ENCODE assay signal across 8 cellular contexts in genomic region chr11:130448039-130448415, GRCh38. TPM values are rescaled to one million over a fixed set of nuclear protein-coding genes. Genes with fewer than 3 reads are reported as not detected.
DNase-seq lines count a peak whose midpoint lies in the region; ATAC-seq and TF ChIP-seq lines count a peak whose summit lies in the region.

No MANE protein-coding gene starts in this region.

- no peaks in the 10 kb centered on the region for H3K36me3 Mint-ChIP-seq in T-helper 1 cell treated with Interleukin-12 subunit alpha and Interleukin-12 subunit beta and Interleukin-4 antibody, amounts not matched to agents 30 μg/mL and 1 μg/mL, for 36 hours (ENCODE audit: low read depth)

- peaks cover 0 to 16% (median 0%) of the 10 kb centered on the region in 4 donors for H3K4me1 ChIP-seq in right lobe of liver
- peaks cover 12% of the 10 kb centered on the region for H3K4me1 ChIP-seq in testis

- ATAC-seq in right lobe of liver, result no peak

- H3K27ac ChIP-seq in right lobe of liver (no peak overlapping the region), testis (no peak overlapping the region)

- no peak for DNase-seq in T-helper 1 cell
- no peak for DNase-seq in astrocyte of the cerebellum (ENCODE audit: low read depth)
- DNase-seq in right lobe of liver, result no peak
- DNase-seq in testis, result no peak
- no peak for DNase-seq in NCI-H1105 (lab: John Stamatoyannopoulos, UW)
- DNase-seq in NOMO-1 treated with dmso at 0.1 percent for 144 hours (lab: John Stamatoyannopoulos, UW; ENCODE audit: unreplicated experiment), result no peak
- no peak for DNase-seq in NCI-H2171 treated with DMSO at 0.1 percent for 48 hours (lab: John Stamatoyannopoulos, UW)

- no peak for TF ChIP-seq POLR2A in right lobe of liver (IDR thresholded peaks at IDR 0.05)
- TF ChIP-seq POLR2A in testis (IDR thresholded peaks at IDR 0.05), result no peak

- H3K27me3 Mint-ChIP-seq in T-helper 1 cell treated with Interleukin-12 subunit alpha and Interleukin-12 subunit beta and Interleukin-4 antibody, amounts not matched to agents 30 μg/mL and 1 μg/mL, for 36 hours (ENCODE audit: low read depth), result peaks cover 74% of the 10 kb centered on the region

- TF ChIP-seq CTCF in astrocyte of the cerebellum (IDR thresholded peaks at IDR 0.05; ENCODE audit: low read depth, low read length, missing control alignments) (no peak), right lobe of liver (IDR thresholded peaks at IDR 0.05) (no peak), testis (IDR thresholded peaks at IDR 0.05) (no peak)

- H3K36me3 ChIP-seq in right lobe of liver, result no peaks in the 10 kb centered on the region
- no peaks in the 10 kb centered on the region for H3K36me3 ChIP-seq in testis (ENCODE audit: low read depth, missing control alignments)

- no peak overlapping the region for H3K27ac Mint-ChIP-seq in T-helper 1 cell treated with Interleukin-12 subunit alpha and Interleukin-12 subunit beta and Interleukin-4 antibody, amounts not matched to agents 30 μg/mL and 1 μg/mL, for 36 hours

- H3K4me1 Mint-ChIP-seq in T-helper 1 cell treated with Interleukin-12 subunit alpha and Interleukin-12 subunit beta and Interleukin-4 antibody, amounts not matched to agents 30 μg/mL and 1 μg/mL, for 36 hours (ENCODE audit: low read depth), result peaks cover 4% of the 10 kb centered on the region

- H3K9me3 Mint-ChIP-seq in T-helper 1 cell treated with Interleukin-12 subunit alpha and Interleukin-12 subunit beta and Interleukin-4 antibody, amounts not matched to agents 30 μg/mL and 1 μg/mL, for 36 hours, result no peaks in the 10 kb centered on the region

- H3K4me3 ChIP-seq in astrocyte of the cerebellum (ENCODE audit: low read depth, low read length) (peak overlapping the region; percentile 72), right lobe of liver (peak overlapping the region in 2 of 3 donors; percentile 42 to 45), testis (peak overlapping the region; percentile 56 to 64)

- in situ Hi-C loops in astrocyte of the cerebellum (cut with HindIII; ENCODE audit: low sequenced_read_pairs), result no loop called here

- no peaks in the 10 kb centered on the region for H3K9me3 ChIP-seq in right lobe of liver
- no peaks in the 10 kb centered on the region for H3K9me3 ChIP-seq in testis

- H3K27me3 ChIP-seq in right lobe of liver (peaks cover 0 to 6% of the 10 kb centered on the region in 2 donors), testis (no peaks in the 10 kb centered on the region)

- intact Hi-C loops in right lobe of liver (cut with DNase I) (loop anchor here in 1 of 2 donors (10.0 kb wide), 1 partner anchor 407 kb away; no protein-coding TSS in a partner anchor), testis (cut with DNase I; ENCODE audit: low total_unique reads) (no loop called here)

- 0% methylated on average over 8 of the region's 11 CpGs for WGBS in right lobe of liver (ENCODE audit: insufficient coverage, low coverage, low lambda C conversion rate, missing lambda C conversion rate)
- 8 to 12% methylated on average over 9 to 11 of the region's 11 CpGs for WGBS in testis, 2 donors

- H3K4me3 Mint-ChIP-seq in T-helper 1 cell treated with Interleukin-12 subunit alpha and Interleukin-12 subunit beta and Interleukin-4 antibody, amounts not matched to agents 30 μg/mL and 1 μg/mL, for 36 hours, result peak overlapping the region; percentile 59

RNA-seq across cellular contexts. Expression of gene ADAMTS15, which starts 0.4 kb away (rescaled TPM):
- total RNA-seq in right lobe of liver, result 1 to 10 TPM in 1 of 6 experiments, under 1 TPM in 4, not detected in 1; 0.19 to 1.1 (median 0.31) TPM
- 1 to 10 TPM; 2.7 to 2.8 TPM for total RNA-seq in testis
- 5.7 TPM for polyA plus RNA-seq in testis (ENCODE audit: insufficient read depth, low read depth, low replicate concordance)

RNA-seq across cellular contexts. Expression of gene ADAMTS8, which starts 19.6 kb away (rescaled TPM):
- total RNA-seq in right lobe of liver (under 1 TPM in 1 of 6 experiments, not detected in 5; 0.11 TPM), testis (under 1 TPM; 0.39 to 0.56 TPM)
- 1.2 TPM for polyA plus RNA-seq in testis (ENCODE audit: insufficient read depth, low read depth, low replicate concordance)
